In genomic region chr1:240905225-240905765, GRCh38 we compare ENCODE assay signal across 2 cellular contexts.
TF ChIP-seq lines count a peak whose summit lies in the region.

No MANE protein-coding gene starts in this region.

TF ChIP-seq in A549, 52 proteins besides CTCF, POLR2A, EP300 and RAD21 (continued from another document):
- TF ChIP-seq MAFK (IDR thresholded peaks at IDR 0.05; ENCODE audit: partially characterized antibody), result peak; percentile 91

TF ChIP-seq in HEK293, 187 proteins besides CTCF, POLR2A, EP300 and RAD21 (continued from another document):
- TF ChIP-seq ZFP69B (tag by site-specific recombination; IDR thresholded peaks at IDR 0.05) (no peak), SCRT2 (tag by site-specific recombination; IDR thresholded peaks at IDR 0.05) (peak; percentile 66), HOXA7 (CRISPR knock-in tag; IDR thresholded peaks at IDR 0.05; ENCODE audit: borderline replicate concordance) (no peak), ZNF701 (tag by site-specific recombination; IDR thresholded peaks at IDR 0.05) (no peak), ZNF521 (tag by site-specific recombination; IDR thresholded peaks at IDR 0.05) (no peak), ZNF670 (tag by site-specific recombination; IDR thresholded peaks at IDR 0.05; ENCODE audit: low read depth) (no peak), WT1 (tag by site-specific recombination; IDR thresholded peaks at IDR 0.05) (no peak), SCRT1 (tag by site-specific recombination; IDR thresholded peaks at IDR 0.05; ENCODE audit: borderline replicate concordance) (0 out of 2 replicates have a peak, but pooled peaks have one; percentile 52), ZBTB1 (tag by site-specific recombination; IDR thresholded peaks at IDR 0.05) (no peak), YY1 (tag by site-specific recombination; IDR thresholded peaks at IDR 0.05) (no peak)
- TF ChIP-seq, protein P1, sequence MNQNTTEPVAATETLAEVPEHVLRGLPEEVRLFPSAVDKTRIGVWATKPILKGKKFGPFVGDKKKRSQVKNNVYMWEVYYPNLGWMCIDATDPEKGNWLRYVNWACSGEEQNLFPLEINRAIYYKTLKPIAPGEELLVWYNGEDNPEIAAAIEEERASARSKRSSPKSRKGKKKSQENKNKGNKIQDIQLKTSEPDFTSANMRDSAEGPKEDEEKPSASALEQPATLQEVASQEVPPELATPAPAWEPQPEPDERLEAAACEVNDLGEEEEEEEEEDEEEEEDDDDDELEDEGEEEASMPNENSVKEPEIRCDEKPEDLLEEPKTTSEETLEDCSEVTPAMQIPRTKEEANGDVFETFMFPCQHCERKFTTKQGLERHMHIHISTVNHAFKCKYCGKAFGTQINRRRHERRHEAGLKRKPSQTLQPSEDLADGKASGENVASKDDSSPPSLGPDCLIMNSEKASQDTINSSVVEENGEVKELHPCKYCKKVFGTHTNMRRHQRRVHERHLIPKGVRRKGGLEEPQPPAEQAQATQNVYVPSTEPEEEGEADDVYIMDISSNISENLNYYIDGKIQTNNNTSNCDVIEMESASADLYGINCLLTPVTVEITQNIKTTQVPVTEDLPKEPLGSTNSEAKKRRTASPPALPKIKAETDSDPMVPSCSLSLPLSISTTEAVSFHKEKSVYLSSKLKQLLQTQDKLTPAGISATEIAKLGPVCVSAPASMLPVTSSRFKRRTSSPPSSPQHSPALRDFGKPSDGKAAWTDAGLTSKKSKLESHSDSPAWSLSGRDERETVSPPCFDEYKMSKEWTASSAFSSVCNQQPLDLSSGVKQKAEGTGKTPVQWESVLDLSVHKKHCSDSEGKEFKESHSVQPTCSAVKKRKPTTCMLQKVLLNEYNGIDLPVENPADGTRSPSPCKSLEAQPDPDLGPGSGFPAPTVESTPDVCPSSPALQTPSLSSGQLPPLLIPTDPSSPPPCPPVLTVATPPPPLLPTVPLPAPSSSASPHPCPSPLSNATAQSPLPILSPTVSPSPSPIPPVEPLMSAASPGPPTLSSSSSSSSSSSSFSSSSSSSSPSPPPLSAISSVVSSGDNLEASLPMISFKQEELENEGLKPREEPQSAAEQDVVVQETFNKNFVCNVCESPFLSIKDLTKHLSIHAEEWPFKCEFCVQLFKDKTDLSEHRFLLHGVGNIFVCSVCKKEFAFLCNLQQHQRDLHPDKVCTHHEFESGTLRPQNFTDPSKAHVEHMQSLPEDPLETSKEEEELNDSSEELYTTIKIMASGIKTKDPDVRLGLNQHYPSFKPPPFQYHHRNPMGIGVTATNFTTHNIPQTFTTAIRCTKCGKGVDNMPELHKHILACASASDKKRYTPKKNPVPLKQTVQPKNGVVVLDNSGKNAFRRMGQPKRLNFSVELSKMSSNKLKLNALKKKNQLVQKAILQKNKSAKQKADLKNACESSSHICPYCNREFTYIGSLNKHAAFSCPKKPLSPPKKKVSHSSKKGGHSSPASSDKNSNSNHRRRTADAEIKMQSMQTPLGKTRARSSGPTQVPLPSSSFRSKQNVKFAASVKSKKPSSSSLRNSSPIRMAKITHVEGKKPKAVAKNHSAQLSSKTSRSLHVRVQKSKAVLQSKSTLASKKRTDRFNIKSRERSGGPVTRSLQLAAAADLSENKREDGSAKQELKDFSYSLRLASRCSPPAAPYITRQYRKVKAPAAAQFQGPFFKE (tag by site-specific recombination; IDR thresholded peaks at IDR 0.05; ENCODE audit: borderline replicate concordance), result no peak
